In genomic region chr12:19507823-19508222, GRCh38 we compare ENCODE assay signal across 12 cellular contexts.
DNase-seq lines count a peak whose midpoint lies in the region; ATAC-seq, FAIRE-seq and TF ChIP-seq lines count a peak whose summit lies in the region.
"Had no signal": no experiment of that assay in that cellular context is flagged by ENCODE, and none has a peak within 500 bp of the region (broad histone marks: within the 10 kb centered on the region; RNA-seq: fewer than 3 reads in every experiment).

No MANE protein-coding gene starts in this region.

- peaks cover 52% of the 10 kb centered on the region for H3K36me3 Mint-ChIP-seq in type B pancreatic cell

- H3K4me3 ChIP-seq in BE2C (ENCODE audit: low read depth, low read length) = no peak overlapping the region

- DNase-seq in BE2C (no peak), M059J (ENCODE audit: low read depth) (peak; percentile 15), midbrain (lab: John Stamatoyannopoulos, UW) (peak; percentile 41), SW 1271 (lab: John Stamatoyannopoulos, UW) (no peak), type B pancreatic cell (ENCODE audit: extremely low spot score, unreplicated experiment) (no peak)
- DNase-seq in activated CD4-positive, alpha-beta T cell treated with anti-CD3 and anti-CD28 coated beads, Interleukin-2, amount 50 U/mL, for 4 hours = no peak
- DNase-seq: activated CD8-positive, alpha-beta T cell treated with anti-CD3 and anti-CD28 coated beads for 36 hours; GDM1; NCI-H2029 treated with DMSO at 0.1 percent for 48 hours; SIG-M5 had no signal

- no peaks in the 10 kb centered on the region for H3K27me3 Mint-ChIP-seq in type B pancreatic cell
- H3K27me3 Mint-ChIP-seq: activated CD8-positive, alpha-beta T cell treated with anti-CD3 and anti-CD28 coated beads for 36 hours had no signal

- no peaks in the 10 kb centered on the region; the same call in 1 of the 2 replicates for H3K4me1 ChIP-seq in BE2C

- TF ChIP-seq CTCF in BE2C (IDR thresholded peaks at IDR 0.05; ENCODE audit: low read depth, low read length) (peak; percentile 35), type B pancreatic cell (conservative IDR thresholded peaks at IDR 0.05) (no peak)

- no peak overlapping the region for H3K27ac Mint-ChIP-seq in type B pancreatic cell
- H3K27ac Mint-ChIP-seq: activated CD8-positive, alpha-beta T cell treated with anti-CD3 and anti-CD28 coated beads for 36 hours had no signal

- H3K4me3 Mint-ChIP-seq in type B pancreatic cell = no peak overlapping the region
- H3K4me3 Mint-ChIP-seq: activated CD8-positive, alpha-beta T cell treated with anti-CD3 and anti-CD28 coated beads for 36 hours had no signal

- FAIRE-seq in endometrium (lab: Jason Lieb, UNC) = peak; percentile 97

- no peaks in the 10 kb centered on the region for H3K9me3 Mint-ChIP-seq in type B pancreatic cell
- H3K9me3 Mint-ChIP-seq: activated CD8-positive, alpha-beta T cell treated with anti-CD3 and anti-CD28 coated beads for 36 hours had no signal

- H3K27me3 ChIP-seq in BE2C = no peaks in the 10 kb centered on the region

- no peaks in the 10 kb centered on the region for H3K4me1 Mint-ChIP-seq in type B pancreatic cell (ENCODE audit: unreplicated experiment)

- ATAC-seq in GM18520 (IDR thresholded peaks at IDR 0.05; ENCODE audit: unreplicated experiment) = no peak
- ATAC-seq: activated CD8-positive, alpha-beta T cell treated with anti-CD3 and anti-CD28 coated beads for 36 hours had no signal

- H3K9me3 ChIP-seq in BE2C = no peaks in the 10 kb centered on the region

- peaks cover 21% of the 10 kb centered on the region for H3K36me3 ChIP-seq in BE2C

Comparison
In these comparisons a context has a peak if more than half of its experiments do, and no peak if none do; other contexts are left out.
1. DNase-seq: peak in M059J (single experiment) and midbrain (single experiment); none in BE2C (single experiment), activated CD4-positive, alpha-beta T cell treated with anti-CD3 and anti-CD28 coated beads, Interleukin-2, amount 50 U/mL, for 4 hours (0 of 2), SW 1271 (0 of 2) and type B pancreatic cell (single experiment).